ENCODE assay signal across 16 cellular contexts in the genomic region with DNA sequence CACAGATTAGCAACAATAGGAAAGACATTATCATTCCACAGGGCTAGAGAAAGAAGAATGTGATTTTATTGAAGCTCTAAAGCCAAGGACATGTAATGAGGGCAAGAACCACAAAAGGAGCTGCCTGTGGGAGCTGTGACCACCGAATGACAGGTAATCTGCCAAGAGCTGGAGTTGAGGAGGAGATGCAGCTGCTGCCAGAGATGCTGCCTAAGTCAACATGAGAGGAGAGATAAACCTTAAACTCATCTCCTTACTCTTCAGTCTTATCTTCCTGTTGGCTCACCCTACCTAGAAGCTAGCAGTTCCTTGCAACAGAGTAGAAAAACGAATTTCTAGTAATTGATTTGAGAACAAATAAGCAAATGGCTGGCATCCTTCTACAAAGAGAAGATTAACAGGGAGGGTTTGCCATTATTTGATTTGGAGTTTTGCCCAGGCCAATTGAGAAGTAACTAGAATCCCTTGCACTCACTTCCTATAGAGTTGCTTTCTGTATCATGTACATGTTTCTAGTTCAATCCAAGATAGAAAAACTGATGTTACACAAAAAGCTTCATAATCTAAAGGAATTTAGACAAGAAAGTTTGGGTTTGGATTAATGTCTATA.
DNase-seq lines count a peak whose midpoint lies in the region; ATAC-seq and TF ChIP-seq lines count a peak whose summit lies in the region.
"Had no signal": no experiment of that assay in that cellular context is flagged by ENCODE, and none has a peak within 500 bp of the region (broad histone marks: within the 10 kb centered on the region; RNA-seq: fewer than 3 reads in every experiment).

No MANE protein-coding gene starts in this region.

- peaks cover 6% of the 10 kb centered on the region for H3K9me3 ChIP-seq in A673 (ENCODE audit: low read depth, low read length, poor library complexity, severe bottlenecking)

- peak; percentile 83 for DNase-seq in DMS153 treated with DMSO at 0.1 percent for 48 hours (lab: John Stamatoyannopoulos, UW; ENCODE audit: unreplicated experiment)
- peak; percentile 76 for DNase-seq in NCI-H1105 (lab: John Stamatoyannopoulos, UW)
- DNase-seq in NCI-H510A (lab: John Stamatoyannopoulos, UW): peak; percentile 16
- DNase-seq in astrocyte of the spinal cord (ENCODE audit: low read depth, low spot score): peak; percentile 41
- no peak for DNase-seq in A673 (ENCODE audit: low spot score)
- no peak for DNase-seq in SIG-M5 (lab: John Stamatoyannopoulos, UW)
- DNase-seq: activated CD4-positive, alpha-beta T cell treated with anti-CD3 and anti-CD28 coated beads, Interleukin-2, amount 10 ng/mL, durations not matched to agents 24 days and 14 days; activated naive CD4-positive, alpha-beta T cell treated with anti-CD3 and anti-CD28 coated beads, Interleukin-2, amount 10 ng/mL, durations not matched to agents 7 days and 5 days; CD4-positive, alpha-beta T cell; dermis blood vessel endothelial cell; NCI-H2227 treated with DMSO at 0.1 percent for 48 hours; OCI-M1; right cardiac atrium; stimulated activated naive CD8-positive, alpha-beta T cell treated with anti-CD3 and anti-CD28 coated beads, Interleukin-15, amount 100 ng/mL, for 72 hours had no signal

- POLR2A ChIA-PET in A673 (lab: Charles Lee; ENCODE audit: low non-redundant PET): no interaction called here

- no peaks in the 10 kb centered on the region for H3K4me1 ChIP-seq in A673 (ENCODE audit: insufficient read depth, low read length, poor library complexity, severe bottlenecking)

- intact Hi-C loops in A673 (cut with micrococcal nuclease; ENCODE audit: unreplicated experiment): no loop called here

- no peak overlapping the region for H3K27ac ChIP-seq in A673 (ENCODE audit: low read depth, low read length, poor library complexity, severe bottlenecking)

- H3K4me3 ChIP-seq in astrocyte of the spinal cord (ENCODE audit: low read depth, low read length) (no peak overlapping the region), A673 (ENCODE audit: low read depth, low read length, poor library complexity, severe bottlenecking) (no peak overlapping the region)

- TF ChIP-seq CTCF in astrocyte of the spinal cord (IDR thresholded peaks at IDR 0.05; ENCODE audit: low read depth, low read length) (no peak), A673 (conservative IDR thresholded peaks at IDR 0.05; ENCODE audit: low read depth, low read length) (no peak)

- BruUV-seq in A673 (replicated peaks; lab: Mats Ljungman, UMichigan): no TSS peak

- in situ Hi-C loops in astrocyte of the spinal cord (cut with HindIII; ENCODE audit: low sequenced_read_pairs): no loop called here

- CTCF ChIA-PET in A673 (lab: Charles Lee): no interaction called here

- H3K27me3 ChIP-seq in A673 (replicated peaks; ENCODE audit: insufficient read depth, low read depth, low read length, poor library complexity): no peaks in the 10 kb centered on the region

- ATAC-seq in GM19463 (IDR thresholded peaks at IDR 0.05; ENCODE audit: unreplicated experiment) (no peak), GM21381 (IDR thresholded peaks at IDR 0.05; ENCODE audit: unreplicated experiment) (no peak)
- ATAC-seq: right cardiac atrium; stimulated activated naive CD8-positive, alpha-beta T cell treated with anti-CD3 and anti-CD28 coated beads, Interleukin-15, amount 100 ng/mL, for 72 hours had no signal

- no peaks in the 10 kb centered on the region for H3K36me3 ChIP-seq in A673 (ENCODE audit: insufficient read depth, low read length, poor library complexity, severe bottlenecking)

Comparison
In these comparisons a context has a peak if more than half of its experiments do, and no peak if none do; other contexts are left out.
1. DNase-seq: peak in DMS153 treated with DMSO at 0.1 percent for 48 hours (single experiment), NCI-H1105 (single experiment), NCI-H510A (single experiment) and astrocyte of the spinal cord (single experiment); none in A673 (single experiment) and SIG-M5 (single experiment).